ENCODE assay signal across 1 cellular context in the genomic region with DNA sequence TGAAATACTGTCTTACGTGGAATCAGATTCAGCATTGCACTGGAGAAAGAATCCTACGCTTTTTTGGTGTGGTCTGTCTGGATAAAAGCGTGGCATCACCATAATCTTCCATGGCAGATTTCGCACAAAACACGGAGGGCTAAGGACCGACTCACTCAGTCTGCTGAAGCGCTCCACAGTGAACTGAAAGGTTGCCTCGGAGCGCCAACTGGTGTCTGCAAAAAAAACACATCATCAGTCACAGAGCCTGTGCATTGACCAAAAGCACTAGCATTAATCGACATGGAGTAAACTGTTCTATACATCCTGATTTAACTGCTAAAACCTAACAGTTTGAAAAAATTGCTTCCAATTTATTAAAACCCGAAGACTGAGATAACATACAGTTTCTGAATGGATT.
TF ChIP-seq lines count a peak whose summit lies in the region.

No MANE protein-coding gene starts in this region.

TF ChIP-seq in HepG2, 621 proteins besides CTCF, POLR2A, EP300 and RAD21 (continued from another document):
- TF ChIP-seq, protein P1, sequence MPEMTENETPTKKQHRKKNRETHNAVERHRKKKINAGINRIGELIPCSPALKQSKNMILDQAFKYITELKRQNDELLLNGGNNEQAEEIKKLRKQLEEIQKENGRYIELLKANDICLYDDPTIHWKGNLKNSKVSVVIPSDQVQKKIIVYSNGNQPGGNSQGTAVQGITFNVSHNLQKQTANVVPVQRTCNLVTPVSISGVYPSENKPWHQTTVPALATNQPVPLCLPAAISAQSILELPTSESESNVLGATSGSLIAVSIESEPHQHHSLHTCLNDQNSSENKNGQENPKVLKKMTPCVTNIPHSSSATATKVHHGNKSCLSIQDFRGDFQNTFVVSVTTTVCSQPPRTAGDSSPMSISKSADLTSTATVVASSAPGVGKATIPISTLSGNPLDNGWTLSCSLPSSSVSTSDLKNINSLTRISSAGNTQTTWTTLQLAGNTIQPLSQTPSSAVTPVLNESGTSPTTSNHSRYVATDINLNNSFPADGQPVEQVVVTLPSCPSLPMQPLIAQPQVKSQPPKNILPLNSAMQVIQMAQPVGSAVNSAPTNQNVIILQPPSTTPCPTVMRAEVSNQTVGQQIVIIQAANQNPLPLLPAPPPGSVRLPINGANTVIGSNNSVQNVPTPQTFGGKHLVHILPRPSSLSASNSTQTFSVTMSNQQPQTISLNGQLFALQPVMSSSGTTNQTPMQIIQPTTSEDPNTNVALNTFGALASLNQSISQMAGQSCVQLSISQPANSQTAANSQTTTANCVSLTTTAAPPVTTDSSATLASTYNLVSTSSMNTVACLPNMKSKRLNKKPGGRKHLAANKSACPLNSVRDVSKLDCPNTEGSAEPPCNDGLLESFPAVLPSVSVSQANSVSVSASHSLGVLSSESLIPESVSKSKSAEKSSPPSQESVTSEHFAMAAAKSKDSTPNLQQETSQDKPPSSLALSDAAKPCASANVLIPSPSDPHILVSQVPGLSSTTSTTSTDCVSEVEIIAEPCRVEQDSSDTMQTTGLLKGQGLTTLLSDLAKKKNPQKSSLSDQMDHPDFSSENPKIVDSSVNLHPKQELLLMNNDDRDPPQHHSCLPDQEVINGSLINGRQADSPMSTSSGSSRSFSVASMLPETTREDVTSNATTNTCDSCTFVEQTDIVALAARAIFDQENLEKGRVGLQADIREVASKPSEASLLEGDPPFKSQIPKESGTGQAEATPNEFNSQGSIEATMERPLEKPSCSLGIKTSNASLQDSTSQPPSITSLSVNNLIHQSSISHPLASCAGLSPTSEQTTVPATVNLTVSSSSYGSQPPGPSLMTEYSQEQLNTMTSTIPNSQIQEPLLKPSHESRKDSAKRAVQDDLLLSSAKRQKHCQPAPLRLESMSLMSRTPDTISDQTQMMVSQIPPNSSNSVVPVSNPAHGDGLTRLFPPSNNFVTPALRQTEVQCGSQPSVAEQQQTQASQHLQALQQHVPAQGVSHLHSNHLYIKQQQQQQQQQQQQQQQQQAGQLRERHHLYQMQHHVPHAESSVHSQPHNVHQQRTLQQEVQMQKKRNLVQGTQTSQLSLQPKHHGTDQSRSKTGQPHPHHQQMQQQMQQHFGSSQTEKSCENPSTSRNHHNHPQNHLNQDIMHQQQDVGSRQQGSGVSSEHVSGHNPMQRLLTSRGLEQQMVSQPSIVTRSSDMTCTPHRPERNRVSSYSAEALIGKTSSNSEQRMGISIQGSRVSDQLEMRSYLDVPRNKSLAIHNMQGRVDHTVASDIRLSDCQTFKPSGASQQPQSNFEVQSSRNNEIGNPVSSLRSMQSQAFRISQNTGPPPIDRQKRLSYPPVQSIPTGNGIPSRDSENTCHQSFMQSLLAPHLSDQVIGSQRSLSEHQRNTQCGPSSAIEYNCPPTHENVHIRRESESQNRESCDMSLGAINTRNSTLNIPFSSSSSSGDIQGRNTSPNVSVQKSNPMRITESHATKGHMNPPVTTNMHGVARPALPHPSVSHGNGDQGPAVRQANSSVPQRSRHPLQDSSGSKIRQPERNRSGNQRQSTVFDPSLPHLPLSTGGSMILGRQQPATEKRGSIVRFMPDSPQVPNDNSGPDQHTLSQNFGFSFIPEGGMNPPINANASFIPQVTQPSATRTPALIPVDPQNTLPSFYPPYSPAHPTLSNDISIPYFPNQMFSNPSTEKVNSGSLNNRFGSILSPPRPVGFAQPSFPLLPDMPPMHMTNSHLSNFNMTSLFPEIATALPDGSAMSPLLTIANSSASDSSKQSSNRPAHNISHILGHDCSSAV (CRISPR knock-in tag; IDR thresholded peaks at IDR 0.05; ENCODE audit: borderline replicate concordance), result no peak
- no peak for TF ChIP-seq ZNF674 (CRISPR knock-in tag; IDR thresholded peaks at IDR 0.05; ENCODE audit: low read depth)
- TF ChIP-seq ARNT (IDR thresholded peaks at IDR 0.05), result no peak
- no peak for TF ChIP-seq SUZ12 (IDR thresholded peaks at IDR 0.05; ENCODE audit: low read depth, low read length)
- TF ChIP-seq ZSCAN22 (CRISPR knock-in tag; IDR thresholded peaks at IDR 0.05), result no peak
- TF ChIP-seq, protein P2, sequence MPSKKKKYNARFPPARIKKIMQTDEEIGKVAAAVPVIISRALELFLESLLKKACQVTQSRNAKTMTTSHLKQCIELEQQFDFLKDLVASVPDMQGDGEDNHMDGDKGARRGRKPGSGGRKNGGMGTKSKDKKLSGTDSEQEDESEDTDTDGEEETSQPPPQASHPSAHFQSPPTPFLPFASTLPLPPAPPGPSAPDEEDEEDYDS (CRISPR knock-in tag; IDR thresholded peaks at IDR 0.05), result no peak
- TF ChIP-seq ZNF296 (CRISPR knock-in tag; conservative IDR thresholded peaks at IDR 0.05), result no peak
- peak; percentile 59; the same call in 1 of the 2 replicates for TF ChIP-seq ZBTB38 (CRISPR knock-in tag; IDR thresholded peaks at IDR 0.05)
- no peak for TF ChIP-seq SPEN (CRISPR knock-in tag; IDR thresholded peaks at IDR 0.05; ENCODE audit: low read depth)
- TF ChIP-seq PAX8 (CRISPR knock-in tag; IDR thresholded peaks at IDR 0.05; ENCODE audit: borderline replicate concordance), result no peak
TF ChIP-seq in HepG2: peak in this region for 2.
